8 cellular contexts compared by ENCODE assay signal in genomic region chr9:35657327-35658143, GRCh38. TPM values are rescaled to one million over a fixed set of nuclear protein-coding genes. Genes with fewer than 3 reads are reported as not detected.
DNase-seq lines count a peak whose midpoint lies in the region; ATAC-seq and TF ChIP-seq lines count a peak whose summit lies in the region.

Gene RMRP (minus strand): TSS chr9:35658019.

- no peaks in the 10 kb centered on the region for H3K9me3 Mint-ChIP-seq in T-helper 2 cell treated with Interferon-gamma antibody and Interleukin-4, amounts not matched to agents 5 μg/mL and 100 μg/mL, for 36 hours

- peaks cover 6% of the 10 kb centered on the region for H3K27me3 Mint-ChIP-seq in T-helper 2 cell treated with Interferon-gamma antibody and Interleukin-4, amounts not matched to agents 5 μg/mL and 100 μg/mL, for 36 hours (ENCODE audit: low read depth)

- H3K9me3 ChIP-seq in ascending aorta (no peaks in the 10 kb centered on the region), right cardiac atrium (ENCODE audit: control insufficient read depth, low read length) (no peaks in the 10 kb centered on the region), uterus (no peaks in the 10 kb centered on the region)

- intact Hi-C loops in ascending aorta (cut with DNase I) (loop anchor here (1.0 to 10.0 kb wide), 6 partner anchors 33 to 665 kb away; partner anchors contain the start of genes FAM221B, HRCT1, SPAAR and SPAG8), right cardiac atrium (cut with DNase I) (loop anchor here in 1 of 4 donors (5.0 kb wide), 1 partner anchor 90 kb away; the partner anchor contains the start of genes GBA2 and RGP1), uterus (cut with DNase I; ENCODE audit: low total_unique reads) (loop anchor here (5.0 kb wide), 1 partner anchor 75 kb away; the partner anchor contains the start of genes CREB3 and TLN1)

- H3K4me1 ChIP-seq in ascending aorta = peaks cover 5 to 34% of the 10 kb centered on the region in 2 donors
- no peaks in the 10 kb centered on the region for H3K4me1 ChIP-seq in right cardiac atrium (ENCODE audit: control insufficient read depth, insufficient read depth, low read length)
- H3K4me1 ChIP-seq in uterus = peaks cover 0 to 6% of the 10 kb centered on the region in 2 donors

- peak within 1 kb of the TSS; percentile 89 for H3K4me3 Mint-ChIP-seq in T-helper 2 cell treated with Interferon-gamma antibody and Interleukin-4, amounts not matched to agents 5 μg/mL and 100 μg/mL, for 36 hours

- H3K36me3 Mint-ChIP-seq in T-helper 2 cell treated with Interferon-gamma antibody and Interleukin-4, amounts not matched to agents 5 μg/mL and 100 μg/mL, for 36 hours (ENCODE audit: low read depth) = peaks cover 34% of the 10 kb centered on the region

- H3K36me3 ChIP-seq in ascending aorta (peaks cover 6 to 23% of the 10 kb centered on the region in 2 donors), uterus (no peaks in the 10 kb centered on the region)

- 1% methylated on average over 52 of the region's 52 CpGs for WGBS in right cardiac atrium

- H3K4me1 Mint-ChIP-seq in T-helper 2 cell treated with Interferon-gamma antibody and Interleukin-4, amounts not matched to agents 5 μg/mL and 100 μg/mL, for 36 hours (ENCODE audit: low read depth) = peaks cover 56% of the 10 kb centered on the region

- H3K27me3 ChIP-seq in ascending aorta (no peaks in the 10 kb centered on the region), right cardiac atrium (ENCODE audit: control insufficient read depth, insufficient read depth) (no peaks in the 10 kb centered on the region), uterus (no peaks in the 10 kb centered on the region)

- H3K4me3 ChIP-seq in ascending aorta (peak within 1 kb of the TSS; percentile 88 to 99), right cardiac atrium (ENCODE audit: low read length) (peak within 1 kb of the TSS; percentile 85), uterus (peak within 1 kb of the TSS; percentile 82 to 100)

- DNase-seq in GM13977 (ENCODE audit: low spot score) (peak; percentile 92), NCI-H187 treated with DMSO at 0.1 percent for 48 hours (lab: John Stamatoyannopoulos, UW) (peak; percentile 78), ascending aorta (ENCODE audit: low spot score in 2 of 2) (peak; percentile 90 to 99), right cardiac atrium (peak; percentile 98 to 99 (median 99)), pulmonary artery endothelial cell (ENCODE audit: low read depth, low spot score) (peak; percentile 98), uterus (peak; percentile 97 to 98)
- peak; percentile 97 for DNase-seq in T-helper 2 cell treated with Interferon-gamma antibody and Interleukin-4, amounts not matched to agents 5 μg/mL and 100 μg/mL, for 36 hours (ENCODE audit: low spot score)

- ATAC-seq in HG02943 (IDR thresholded peaks at IDR 0.05; ENCODE audit: low read depth, unreplicated experiment) (peak; percentile 75), right cardiac atrium (peak; percentile 97)

- in situ Hi-C loops in GM13977 (cut with MboI; ENCODE audit: low pct_unique_long_range_greater_than_20kb, low sequenced_read_pairs, unreplicated experiment) = no loop called here

- H3K27ac ChIP-seq in ascending aorta (peak within 1 kb of the TSS; percentile 97 to 100), right cardiac atrium (ENCODE audit: low read length) (peak within 1 kb of the TSS; percentile 99), uterus (peak within 1 kb of the TSS; percentile 96 to 99)

- peak within 1 kb of the TSS; percentile 99 for H3K27ac Mint-ChIP-seq in T-helper 2 cell treated with Interferon-gamma antibody and Interleukin-4, amounts not matched to agents 5 μg/mL and 100 μg/mL, for 36 hours

- TF ChIP-seq POLR2A in uterus (IDR thresholded peaks at IDR 0.05) = peak; percentile 85 to 86

- TF ChIP-seq CTCF in GM13977 (IDR thresholded peaks at IDR 0.05; ENCODE audit: extremely low read depth, insufficient read depth, missing control alignments) = peak; percentile 10
- TF ChIP-seq CTCF in ascending aorta (IDR thresholded peaks at IDR 0.05) = peak; percentile 32 to 56 (median 34)
- peak; percentile 33 to 73 (median 46) for TF ChIP-seq CTCF in uterus (IDR thresholded peaks at IDR 0.05)

RNA-seq across cellular contexts. Expression of gene RMRP, which starts in this region (rescaled TPM):
- total RNA-seq in ascending aorta (17,070 TPM), right cardiac atrium (over 10,000 TPM; 19,654 to 22,919 (median 21,195) TPM), pulmonary artery endothelial cell (22,365 and 32,732 TPM in 2 replicates), uterus (over 10,000 TPM in 2 of 4 donors, 1,000 to 10,000 TPM in 2; 2,632 to 57,722 (median 9,015) TPM)
- 218 TPM for polyA plus RNA-seq in right cardiac atrium

Comparison
In these comparisons a context has a peak if more than half of its experiments do, and no peak if none do; other contexts are left out.
1. Peak in every context shown above with its lines: DNase-seq, ATAC-seq, H3K4me3 ChIP-seq and H3K27ac ChIP-seq.